Comparison of ENCODE assay signal across 1 cellular context in genomic region chr19:57818378-57818777, GRCh38.
TF ChIP-seq lines count a peak whose summit lies in the region.

No MANE protein-coding gene starts in this region.

TF ChIP-seq in IMR-90, 13 proteins besides CTCF, POLR2A, EP300 and RAD21:
- no peak for TF ChIP-seq MAFK (IDR thresholded peaks at IDR 0.05; ENCODE audit: low read depth, low read length)
- no peak for TF ChIP-seq RFX5 (IDR thresholded peaks at IDR 0.05; ENCODE audit: low read depth, low read length)
- TF ChIP-seq FOS (IDR thresholded peaks at IDR 0.05; ENCODE audit: low read depth, low read length): no peak
- TF ChIP-seq USF2 (IDR thresholded peaks at IDR 0.05; ENCODE audit: low read depth, low read length): no peak
- TF ChIP-seq CEBPB (IDR thresholded peaks at IDR 0.05; ENCODE audit: low read depth, low read length): no peak
- TF ChIP-seq NFE2L2 (IDR thresholded peaks at IDR 0.05; ENCODE audit: low read depth, low read length): no peak
- TF ChIP-seq CHD1 (IDR thresholded peaks at IDR 0.05; ENCODE audit: low read depth, low read length): no peak
- TF ChIP-seq BHLHE40 (IDR thresholded peaks at IDR 0.05; ENCODE audit: low read depth, low read length): no peak
- no peak for TF ChIP-seq MAZ (IDR thresholded peaks at IDR 0.05; ENCODE audit: borderline replicate concordance, low read depth, low read length)
- TF ChIP-seq RCOR1 (IDR thresholded peaks at IDR 0.05; ENCODE audit: insufficient replicate concordance, low read length): no peak
- TF ChIP-seq SMC3 (IDR thresholded peaks at IDR 0.05; ENCODE audit: low read depth, low read length): no peak
- TF ChIP-seq MXI1 (IDR thresholded peaks at IDR 0.05; ENCODE audit: borderline replicate concordance, low read depth, low read length): no peak
- TF ChIP-seq ELK1 (IDR thresholded peaks at IDR 0.05; ENCODE audit: borderline replicate concordance, low read depth, low read length): no peak
